ENCODE assay signal across 10 cellular contexts in genomic region chr20:41142914-41143313, GRCh38. TPM values are rescaled to one million over a fixed set of nuclear protein-coding genes. Genes with fewer than 3 reads are reported as not detected.
DNase-seq lines count a peak whose midpoint lies in the region; TF ChIP-seq lines count a peak whose summit lies in the region.
"Had no signal": no experiment of that assay in that cellular context is flagged by ENCODE, and none has a peak within 500 bp of the region (broad histone marks: within the 10 kb centered on the region; RNA-seq: fewer than 3 reads in every experiment).

No MANE protein-coding gene starts in this region.

- H3K27me3 ChIP-seq in dorsolateral prefrontal cortex, result no peaks in the 10 kb centered on the region

- peak; percentile 42 for DNase-seq in activated CD8-positive, alpha-beta memory T cell treated with anti-CD3 and anti-CD28 coated beads, Interleukin-2, amount 50 U/mL, for 4 hours
- no peak for DNase-seq in activated CD8-positive, alpha-beta memory T cell treated with anti-CD3 and anti-CD28 coated beads, Interleukin-2, amount 50 U/mL, for 48 hours
- peak; percentile 48 for DNase-seq in T-helper 2 cell treated with Interferon-gamma antibody and Interleukin-4, amounts not matched to agents 5 μg/mL and 100 μg/mL, for 36 hours (ENCODE audit: low spot score)
- DNase-seq in dorsolateral prefrontal cortex (peak in 1 of 10 donors; percentile 31), NCI-H1694 treated with DMSO at 0.1 percent for 48 hours (lab: John Stamatoyannopoulos, UW) (no peak), HPDE6-E6E7 (ENCODE audit: extremely low spot score) (no peak), NCI-H226 (no peak)
- DNase-seq: NCI-H524; stimulated activated CD8-positive, alpha-beta memory T cell treated with anti-CD3 and anti-CD28 coated beads, Interleukin-4, amount 100 ng/mL, for 48 hours had no signal

- H3K27me3 Mint-ChIP-seq in T-helper 2 cell treated with Interferon-gamma antibody and Interleukin-4, amounts not matched to agents 5 μg/mL and 100 μg/mL, for 36 hours (ENCODE audit: low read depth), result no peaks in the 10 kb centered on the region

- no peaks in the 10 kb centered on the region for H3K9me3 Mint-ChIP-seq in T-helper 2 cell treated with Interferon-gamma antibody and Interleukin-4, amounts not matched to agents 5 μg/mL and 100 μg/mL, for 36 hours

- intact Hi-C loops in dorsolateral prefrontal cortex (cut with DNase I), result no loop called here

- H3K36me3 Mint-ChIP-seq in T-helper 2 cell treated with Interferon-gamma antibody and Interleukin-4, amounts not matched to agents 5 μg/mL and 100 μg/mL, for 36 hours (ENCODE audit: low read depth), result peaks cover 72% of the 10 kb centered on the region

- H3K27ac ChIP-seq in dorsolateral prefrontal cortex (peak overlapping the region in 52 of 59 donors; percentile 4 to 99 (median 80)), temporal lobe (ENCODE audit: low read depth, low read length) (peak overlapping the region; percentile 72)

- H3K4me3 ChIP-seq in dorsolateral prefrontal cortex, result no peak overlapping the region

- peak overlapping the region; percentile 92 for H3K4me3 Mint-ChIP-seq in T-helper 2 cell treated with Interferon-gamma antibody and Interleukin-4, amounts not matched to agents 5 μg/mL and 100 μg/mL, for 36 hours

- peaks cover 80% of the 10 kb centered on the region for H3K4me1 Mint-ChIP-seq in T-helper 2 cell treated with Interferon-gamma antibody and Interleukin-4, amounts not matched to agents 5 μg/mL and 100 μg/mL, for 36 hours (ENCODE audit: low read depth)

- TF ChIP-seq CTCF in dorsolateral prefrontal cortex (IDR thresholded peaks at IDR 0.05 in 54 of 56, conservative IDR thresholded peaks at IDR 0.05 in 2 of 56; ENCODE audit: low read depth in 1 of 56, partially characterized antibody in 56 of 56), result no peak

- peak overlapping the region; percentile 87 for H3K27ac Mint-ChIP-seq in T-helper 2 cell treated with Interferon-gamma antibody and Interleukin-4, amounts not matched to agents 5 μg/mL and 100 μg/mL, for 36 hours

RNA-seq across cellular contexts. Expression of gene PLCG1, which starts 5.6 kb away (rescaled TPM):
- total RNA-seq in dorsolateral prefrontal cortex (100 to 1,000 TPM; 110 to 346 (median 179) TPM), temporal lobe (82.1 TPM)

Comparison
In these comparisons a context has a peak if more than half of its experiments do, and no peak if none do; other contexts are left out.
1. DNase-seq: peak in activated CD8-positive, alpha-beta memory T cell treated with anti-CD3 and anti-CD28 coated beads, Interleukin-2, amount 50 U/mL, for 4 hours (single experiment) and T-helper 2 cell treated with Interferon-gamma antibody and Interleukin-4, amounts not matched to agents 5 μg/mL and 100 μg/mL, for 36 hours (single experiment); none in activated CD8-positive, alpha-beta memory T cell treated with anti-CD3 and anti-CD28 coated beads, Interleukin-2, amount 50 U/mL, for 48 hours (single experiment), NCI-H1694 treated with DMSO at 0.1 percent for 48 hours (single experiment), HPDE6-E6E7 (single experiment) and NCI-H226 (single experiment).